Comparison of ENCODE assay signal across 24 cellular contexts in genomic region chr2:33223851-33224250, GRCh38.
DNase-seq lines count a peak whose midpoint lies in the region; ATAC-seq, FAIRE-seq and TF ChIP-seq lines count a peak whose summit lies in the region.
"Had no signal": no experiment of that assay in that cellular context is flagged by ENCODE, and none has a peak within 500 bp of the region (broad histone marks: within the 10 kb centered on the region; RNA-seq: fewer than 3 reads in every experiment).

No MANE protein-coding gene starts in this region.

- H3K9me3 Mint-ChIP-seq in astrocyte (ENCODE audit: unreplicated experiment): peaks cover 5% of the 10 kb centered on the region
- no peaks in the 10 kb centered on the region for H3K9me3 Mint-ChIP-seq in activated CD4-positive, alpha-beta T cell treated with anti-CD3 and anti-CD28 coated beads, Interleukin-2, amount 10 ng/mL, durations not matched to agents 7 days and 5 days
- H3K9me3 Mint-ChIP-seq: CD8-positive, alpha-beta T cell had no signal

- no peak for TF ChIP-seq CTCF in SK-N-SH (IDR thresholded peaks at IDR 0.05)
- no peak for TF ChIP-seq CTCF in astrocyte (IDR thresholded peaks at IDR 0.05; ENCODE audit: insufficient read depth, low read depth, low read length)
- no peak for TF ChIP-seq CTCF in fibroblast of pulmonary artery (IDR thresholded peaks at IDR 0.05; ENCODE audit: low read length, missing control alignments)
- no peak for TF ChIP-seq CTCF in mucosa of descending colon (IDR thresholded peaks at IDR 0.05)

- no peaks in the 10 kb centered on the region for H4K20me1 ChIP-seq in SK-N-SH (ENCODE audit: insufficient read depth)
- H4K20me1 ChIP-seq in astrocyte (ENCODE audit: insufficient read depth, low read length): no peaks in the 10 kb centered on the region
- H4K20me1 ChIP-seq: BLaER1 had no signal

- no peak overlapping the region for H3K4me3 ChIP-seq in SK-N-SH (ENCODE audit: low read depth in 2 of 2, low read length in 1 of 2)
- no peak overlapping the region for H3K4me3 ChIP-seq in astrocyte (ENCODE audit: insufficient read depth, low read depth, low read length)
- H3K4me3 ChIP-seq in fibroblast of pulmonary artery (replicated peaks; ENCODE audit: low read depth, low read length): no peak overlapping the region
- no peak overlapping the region for H3K4me3 ChIP-seq in mucosa of descending colon
- H3K4me3 ChIP-seq: BLaER1 had no signal

- H3K79me2 ChIP-seq in SK-N-SH (ENCODE audit: insufficient read depth): peaks cover 45% of the 10 kb centered on the region
- no peaks in the 10 kb centered on the region for H3K79me2 ChIP-seq in astrocyte (ENCODE audit: insufficient read depth, low read length)

- peak overlapping the region in 1 of 2 experiments; percentile 58; a peak in 1 of 4 replicates for H3K27ac ChIP-seq in SK-N-SH (ENCODE audit: low read depth in 2 of 2, low read length in 1 of 2)
- H3K27ac ChIP-seq in astrocyte (ENCODE audit: low read depth, low read length): peak overlapping the region; percentile 64
- H3K27ac ChIP-seq: BLaER1, KMS-11 had no signal

- no peak overlapping the region for H2AFZ ChIP-seq in SK-N-SH (ENCODE audit: low read depth)
- H2AFZ ChIP-seq in astrocyte (ENCODE audit: low read depth, low read length): no peak overlapping the region

- H3K27ac Mint-ChIP-seq in astrocyte (ENCODE audit: unreplicated experiment): peak overlapping the region; percentile 1
- no peak overlapping the region for H3K27ac Mint-ChIP-seq in activated CD4-positive, alpha-beta T cell treated with anti-CD3 and anti-CD28 coated beads, Interleukin-2, amount 10 ng/mL, durations not matched to agents 7 days and 5 days
- H3K27ac Mint-ChIP-seq: CD8-positive, alpha-beta T cell had no signal

- POLR2A ChIA-PET in SK-N-SH (lab: Yijun Ruan, JAX): no interaction called here
- POLR2A ChIA-PET in activated CD4-positive, alpha-beta T cell treated with anti-CD3 and anti-CD28 coated beads, Interleukin-2, amount 10 ng/mL, durations not matched to agents 7 days and 5 days (lab: Charles Lee): no interaction called here

- H3K4me1 ChIP-seq in SK-N-SH (ENCODE audit: control insufficient read depth in 1 of 2, insufficient read depth in 2 of 2, low read depth in 1 of 2, low read length in 1 of 2) (peaks cover 0 to 17% of the 10 kb centered on the region in 2 experiments; a peak in 2 of 4 replicates), astrocyte (ENCODE audit: insufficient read depth, low read length) (peaks cover 21% of the 10 kb centered on the region), mucosa of descending colon (ENCODE audit: low read depth) (no peaks in the 10 kb centered on the region)

- ATAC-seq in SK-N-SH treated with all-trans-retinoic acid at 6 μM for 48 hours: no peak
- no peak for ATAC-seq in mucosa of descending colon
- ATAC-seq: CD8-positive, alpha-beta T cell; Right ventricle myocardium inferior had no signal

- H3K4me3 Mint-ChIP-seq in astrocyte (ENCODE audit: unreplicated experiment): no peak overlapping the region
- no peak overlapping the region for H3K4me3 Mint-ChIP-seq in activated CD4-positive, alpha-beta T cell treated with anti-CD3 and anti-CD28 coated beads, Interleukin-2, amount 10 ng/mL, durations not matched to agents 7 days and 5 days
- H3K4me3 Mint-ChIP-seq: CD8-positive, alpha-beta T cell had no signal

- TF ChIP-seq RAD21 in SK-N-SH (IDR thresholded peaks at IDR 0.05; ENCODE audit: low read length): no peak

- H3K27me3 ChIP-seq in SK-N-SH (ENCODE audit: insufficient read depth) (no peaks in the 10 kb centered on the region), astrocyte (ENCODE audit: insufficient read depth, low read length) (no peaks in the 10 kb centered on the region)
- H3K27me3 ChIP-seq: BLaER1 had no signal

- H3K27me3 Mint-ChIP-seq in astrocyte (ENCODE audit: low read depth, unreplicated experiment): no peaks in the 10 kb centered on the region
- peaks cover 17% of the 10 kb centered on the region for H3K27me3 Mint-ChIP-seq in activated CD4-positive, alpha-beta T cell treated with anti-CD3 and anti-CD28 coated beads, Interleukin-2, amount 10 ng/mL, durations not matched to agents 7 days and 5 days

- CTCF ChIA-PET in SK-N-SH (lab: Yijun Ruan, JAX): no interaction called here
- CTCF ChIA-PET in activated CD4-positive, alpha-beta T cell treated with anti-CD3 and anti-CD28 coated beads, Interleukin-2, amount 10 ng/mL, durations not matched to agents 7 days and 5 days (lab: Charles Lee): no interaction called here

- no peak for TF ChIP-seq EP300 in SK-N-SH (IDR thresholded peaks at IDR 0.05; ENCODE audit: borderline replicate concordance in 1 of 2, low read depth in 1 of 2, low read length in 1 of 2)

- H3K9me2 ChIP-seq in SK-N-SH: no peaks in the 10 kb centered on the region

- H3K36me3 ChIP-seq in SK-N-SH (replicated peaks in 1 of 2; ENCODE audit: control insufficient read depth in 1 of 2, insufficient read depth in 2 of 2, low read length in 1 of 2): peaks cover 40 to 79% of the 10 kb centered on the region in 2 experiments
- H3K36me3 ChIP-seq in astrocyte (ENCODE audit: insufficient read depth, low read length): peaks cover 12% of the 10 kb centered on the region
- H3K36me3 ChIP-seq in mucosa of descending colon (ENCODE audit: low read depth): no peaks in the 10 kb centered on the region
- H3K36me3 ChIP-seq: BLaER1 had no signal

- peak; percentile 75 for FAIRE-seq in astrocyte (lab: Jason Lieb, UNC)
- FAIRE-seq: D721Med, GM12891, GM18507 had no signal

- DNase-seq in SK-N-SH: no peak
- no peak for DNase-seq in astrocyte (ENCODE audit: low read depth)
- peak; percentile 51 for DNase-seq in fibroblast of pulmonary artery (ENCODE audit: low read depth)
- DNase-seq in activated CD4-positive, alpha-beta T cell treated with anti-CD3 and anti-CD28 coated beads, Interleukin-2, amount 10 ng/mL, durations not matched to agents 7 days and 5 days: no peak
- DNase-seq in mucosa of descending colon: no peak
- no peak for DNase-seq in activated T-cell treated with anti-CD3 and anti-CD28 coated beads for 4 hours
- no peak for DNase-seq in stimulated activated CD4-positive, alpha-beta T cell treated with anti-CD3 and anti-CD28 coated beads, Interleukin-12 subunit alpha, Interleukin-12 subunit beta, amount 100 ng/mL, for 4 hours
- DNase-seq: 8988T; CD8-positive, alpha-beta T cell; DMS79; GDM1; GOT3; NCI-H1048; NCI-H1436 treated with DMSO at 0.1 percent for 48 hours; NCI-H2081; NCI-H2227 treated with DMSO at 0.1 percent for 48 hours; NCI-H524 had no signal

- intact Hi-C loops in mucosa of descending colon (cut with DNase I, micrococcal nuclease): no loop called here

- H3K4me2 ChIP-seq in SK-N-SH (no peak overlapping the region), astrocyte (ENCODE audit: low read length) (peak overlapping the region; percentile 1)
- H3K4me2 ChIP-seq: BLaER1, KMS-11 had no signal

- no peaks in the 10 kb centered on the region for H3K9me3 ChIP-seq in SK-N-SH
- no peaks in the 10 kb centered on the region for H3K9me3 ChIP-seq in astrocyte (ENCODE audit: insufficient read depth, low read depth, low read length)
- no peaks in the 10 kb centered on the region for H3K9me3 ChIP-seq in mucosa of descending colon
- H3K9me3 ChIP-seq: BLaER1 had no signal

- WGBS in SK-N-SH (ENCODE audit: low lambda C conversion rate): 48% methylated on average over 4 of the region's 4 CpGs

- no peak overlapping the region for H3K9ac ChIP-seq in SK-N-SH
- H3K9ac ChIP-seq in astrocyte (ENCODE audit: low read length): peak overlapping the region; percentile 23
- H3K9ac ChIP-seq: BLaER1, KMS-11 had no signal

- no peaks in the 10 kb centered on the region for H3K36me3 Mint-ChIP-seq in astrocyte (ENCODE audit: low read depth, unreplicated experiment)
- no peaks in the 10 kb centered on the region for H3K36me3 Mint-ChIP-seq in activated CD4-positive, alpha-beta T cell treated with anti-CD3 and anti-CD28 coated beads, Interleukin-2, amount 10 ng/mL, durations not matched to agents 7 days and 5 days (ENCODE audit: low read depth)
- H3K36me3 Mint-ChIP-seq: CD8-positive, alpha-beta T cell had no signal

- H3K4me1 Mint-ChIP-seq in astrocyte (ENCODE audit: low read depth, unreplicated experiment): peaks cover 17% of the 10 kb centered on the region
- H3K4me1 Mint-ChIP-seq in activated CD4-positive, alpha-beta T cell treated with anti-CD3 and anti-CD28 coated beads, Interleukin-2, amount 10 ng/mL, durations not matched to agents 7 days and 5 days: peaks cover 5% of the 10 kb centered on the region

- H3F3A ChIP-seq in SK-N-SH (replicated peaks; ENCODE audit: insufficient read depth): peaks cover 31% of the 10 kb centered on the region

TF ChIP-seq in SK-N-SH, 30 proteins besides CTCF, POLR2A, EP300 and RAD21:
- TF ChIP-seq POLR2AphosphoS5 (IDR thresholded peaks at IDR 0.05; ENCODE audit: low read depth, low read length) (0 out of 2 replicates have a peak, but pooled peaks have one; percentile 11), NFIC (IDR thresholded peaks at IDR 0.05; ENCODE audit: borderline replicate concordance) (no peak), GABPA (IDR thresholded peaks at IDR 0.05; ENCODE audit: low read depth) (no peak)
TF ChIP-seq in SK-N-SH: peak in this region for 1.

TF ChIP-seq in SK-N-SH treated with all-trans-retinoic acid at 6 μM for 48 hours, 23 proteins besides CTCF, POLR2A, EP300 and RAD21:
- TF ChIP-seq PPARA (CRISPR knock-in tag; IDR thresholded peaks at IDR 0.05; ENCODE audit: borderline replicate concordance): no peak
TF ChIP-seq in SK-N-SH treated with all-trans-retinoic acid at 6 μM for 48 hours: peak in this region for 0.
